In the genomic region with DNA sequence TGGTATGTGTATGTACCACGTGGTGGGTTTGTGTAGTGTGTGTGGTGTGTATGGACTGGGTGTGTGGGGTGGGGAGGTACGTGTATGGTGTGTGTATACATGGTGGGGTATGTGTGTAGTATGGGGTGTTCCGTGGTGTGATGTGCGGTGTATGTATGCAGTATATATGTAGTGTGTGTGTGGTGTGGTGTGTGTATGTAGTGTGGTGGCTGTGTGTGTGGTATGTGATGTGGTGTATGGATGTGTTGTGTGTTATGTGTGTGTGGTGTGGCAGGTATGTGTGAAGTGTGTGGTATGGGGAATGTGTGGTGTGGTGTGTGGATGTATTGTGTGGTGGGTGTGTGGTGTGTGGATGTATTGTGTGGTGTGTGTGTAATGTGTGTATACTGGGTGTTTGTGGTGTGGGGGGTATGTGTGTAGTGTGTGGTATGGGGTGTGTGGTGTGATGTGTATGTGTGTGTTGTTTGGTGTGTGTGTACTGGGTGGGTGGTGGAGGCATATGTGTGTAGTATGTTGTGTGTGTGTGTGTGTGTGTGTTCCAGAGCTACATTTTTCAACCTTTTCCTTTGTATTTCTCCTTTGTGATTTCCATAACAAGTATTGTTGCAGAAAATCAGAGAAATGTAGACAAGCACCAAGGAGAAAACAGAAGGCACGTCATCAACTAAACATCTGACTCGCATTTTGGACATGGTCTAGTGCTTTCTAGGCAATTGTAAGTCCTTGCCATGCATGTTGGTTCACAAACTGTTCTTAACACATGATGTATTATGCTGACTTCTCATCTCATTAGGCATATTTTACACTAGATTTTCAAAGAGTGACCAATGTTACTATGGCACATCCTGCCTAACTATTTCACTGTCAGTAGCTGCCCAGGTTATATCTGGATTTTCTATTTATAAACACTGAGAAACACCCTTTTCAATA, we compare ENCODE assay signal across 12 cellular contexts. TPM values are rescaled to one million over a fixed set of nuclear protein-coding genes. Genes with fewer than 3 reads are reported as not detected.
DNase-seq lines count a peak whose midpoint lies in the region; ATAC-seq and TF ChIP-seq lines count a peak whose summit lies in the region.
"Had no signal": no experiment of that assay in that cellular context is flagged by ENCODE, and none has a peak within 500 bp of the region (broad histone marks: within the 10 kb centered on the region; RNA-seq: fewer than 3 reads in every experiment).

No MANE protein-coding gene starts in this region.

- CTCF ChIA-PET in OCI-LY7 (lab: Charles Lee; ENCODE audit: unreplicated experiment) = interaction anchor here (0.8 to 1.4 kb wide), 2 partner anchors 14 to 63 kb away, joined by 3 read pairs; no protein-coding TSS in a partner anchor

- peak overlapping the region; percentile 64 for H3K4me2 ChIP-seq in OCI-LY7 (ENCODE audit: low read length)
- H3K4me2 ChIP-seq: KMS-11 had no signal

- peaks cover 3% of the 10 kb centered on the region for H3K36me3 ChIP-seq in CD4-positive, CD25-positive, alpha-beta regulatory T cell (ENCODE audit: control insufficient read depth, insufficient read depth, low read length)
- no peaks in the 10 kb centered on the region for H3K36me3 ChIP-seq in OCI-LY7 (ENCODE audit: insufficient read depth, low read length)
- H3K36me3 ChIP-seq: stomach had no signal

- H3K27me3 ChIP-seq in CD4-positive, CD25-positive, alpha-beta regulatory T cell (ENCODE audit: control insufficient read depth, insufficient read depth, low read length) = no peaks in the 10 kb centered on the region
- H3K27me3 ChIP-seq: stomach had no signal

- H3K4me1 ChIP-seq in CD4-positive, CD25-positive, alpha-beta regulatory T cell (ENCODE audit: control insufficient read depth, insufficient read depth, low read length, poor library complexity, severe bottlenecking) = peaks cover 84% of the 10 kb centered on the region
- peaks cover 62% of the 10 kb centered on the region for H3K4me1 ChIP-seq in OCI-LY7 (ENCODE audit: insufficient read depth, low read length, poor library complexity, severe bottlenecking)

- BruUV-seq in OCI-LY7 (replicated peaks; lab: Mats Ljungman, UMichigan) = no TSS peak

- H3K27ac Mint-ChIP-seq in CD4-positive, CD25-positive, alpha-beta regulatory T cell = peak overlapping the region; percentile 94 to 99 (median 96)
- peak overlapping the region; percentile 80 for H3K27ac Mint-ChIP-seq in glutamatergic neuron (ENCODE audit: unreplicated experiment)

- H3K4me3 Mint-ChIP-seq in CD4-positive, CD25-positive, alpha-beta regulatory T cell = peak overlapping the region; percentile 91 to 100 (median 98)
- peak overlapping the region; percentile 4 for H3K4me3 Mint-ChIP-seq in glutamatergic neuron (ENCODE audit: unreplicated experiment)
- H3K4me3 Mint-ChIP-seq: neural crest cell had no signal

- H3K79me2 ChIP-seq in OCI-LY7 (ENCODE audit: insufficient read depth, low read depth, low read length) = peaks cover 51% of the 10 kb centered on the region; the same call in 1 of the 2 replicates

- no peaks in the 10 kb centered on the region for H4K20me1 ChIP-seq in OCI-LY7 (ENCODE audit: insufficient read depth, low read length)

- peak overlapping the region; percentile 98 for H3K4me3 ChIP-seq in CD4-positive, CD25-positive, alpha-beta regulatory T cell (ENCODE audit: low read depth, low read length)
- H3K4me3 ChIP-seq in OCI-LY7 (ENCODE audit: low read depth, low read length, poor library complexity, severe bottlenecking) = peak overlapping the region; percentile 64

- TF ChIP-seq CTCF in OCI-LY7 (conservative IDR thresholded peaks at IDR 0.05; ENCODE audit: low read length) (no peak), glutamatergic neuron (IDR thresholded peaks at IDR 0.05; ENCODE audit: partially characterized antibody, unreplicated experiment) (no peak)

- H3K9me2 ChIP-seq in OCI-LY7 (ENCODE audit: insufficient read depth, low read length) = no peaks in the 10 kb centered on the region

- H3K4me1 Mint-ChIP-seq in CD4-positive, CD25-positive, alpha-beta regulatory T cell = peaks cover 51 to 92% (median 82%) of the 10 kb centered on the region in 4 donors
- peaks cover 45% of the 10 kb centered on the region for H3K4me1 Mint-ChIP-seq in glutamatergic neuron (ENCODE audit: low read depth, unreplicated experiment)

- no peaks in the 10 kb centered on the region for H3K9me3 ChIP-seq in CD4-positive, CD25-positive, alpha-beta regulatory T cell (ENCODE audit: control insufficient read depth in 2 of 2, low read length in 2 of 2)
- no peaks in the 10 kb centered on the region for H3K9me3 ChIP-seq in OCI-LY7 (ENCODE audit: low read length)

- POLR2A ChIA-PET in OCI-LY7 (lab: Charles Lee) = interaction anchor here (1.1 to 1.4 kb wide), 2 partner anchors 8 to 11 kb away, joined by 3 read pairs; no protein-coding TSS in a partner anchor

- no peaks in the 10 kb centered on the region for H3K27me3 Mint-ChIP-seq in CD4-positive, CD25-positive, alpha-beta regulatory T cell
- peaks cover 10% of the 10 kb centered on the region for H3K27me3 Mint-ChIP-seq in glutamatergic neuron (ENCODE audit: unreplicated experiment)

- no peak for ATAC-seq in CD4-positive, CD25-positive, alpha-beta regulatory T cell (ENCODE audit: low read depth in 2 of 2)
- peak; percentile 14 for ATAC-seq in GM19438 (IDR thresholded peaks at IDR 0.05; ENCODE audit: low read depth, unreplicated experiment)
- ATAC-seq in HG02588 (IDR thresholded peaks at IDR 0.05; ENCODE audit: unreplicated experiment) = no peak

- peaks cover 29% of the 10 kb centered on the region for H3K36me3 Mint-ChIP-seq in CD4-positive, CD25-positive, alpha-beta regulatory T cell
- no peaks in the 10 kb centered on the region for H3K36me3 Mint-ChIP-seq in glutamatergic neuron (ENCODE audit: unreplicated experiment)

- intact Hi-C loops in OCI-LY7 (cut with micrococcal nuclease; ENCODE audit: unreplicated experiment) = loop anchor here (1.0 to 5.0 kb wide), 3 partner anchors 44 to 64 kb away; no protein-coding TSS in a partner anchor

- DNase-seq in CD4-positive, CD25-positive, alpha-beta regulatory T cell = no peak
- peak; percentile 48 for DNase-seq in OCI-LY7 (ENCODE audit: low spot score)
- DNase-seq in glutamatergic neuron = no peak
- DNase-seq in Kasumi-1 (lab: John Stamatoyannopoulos, UW) = no peak
- DNase-seq in NCI-H774 (lab: John Stamatoyannopoulos, UW) = no peak
- no peak for DNase-seq in activated effector memory CD4-positive, alpha-beta T cell treated with Interleukin-2 at 50 U/mL for 16 hours

- peaks cover 0 to 1% (median 0%) of the 10 kb centered on the region in 7 donors for H3K9me3 Mint-ChIP-seq in CD4-positive, CD25-positive, alpha-beta regulatory T cell
- H3K9me3 Mint-ChIP-seq in glutamatergic neuron (ENCODE audit: unreplicated experiment) = peaks cover 5% of the 10 kb centered on the region
- H3K9me3 Mint-ChIP-seq: neural crest cell had no signal

- H3K27ac ChIP-seq in CD4-positive, CD25-positive, alpha-beta regulatory T cell (ENCODE audit: insufficient read depth, low read length, poor library complexity, severe bottlenecking) = peak overlapping the region; percentile 82
- peak overlapping the region; percentile 3 for H3K27ac ChIP-seq in OCI-LY7 (ENCODE audit: low read depth, low read length, poor library complexity, severe bottlenecking)
- H3K27ac ChIP-seq: KMS-11, stomach, VCaP had no signal

- H2AFZ ChIP-seq in OCI-LY7 (ENCODE audit: low read length) = peak overlapping the region; percentile 64; the same call in 1 of the 2 replicates

RNA-seq across cellular contexts. Expression of a gene that starts 13.2 kb away (rescaled TPM):
- 480 TPM for total RNA-seq in CD4-positive, CD25-positive, alpha-beta regulatory T cell
- 100 to 1,000 TPM in 1 of 4 donors, 10 to 100 TPM in 3; 67.5 to 108 (median 90.2) TPM for polyA plus RNA-seq in CD4-positive, CD25-positive, alpha-beta regulatory T cell
- total RNA-seq in OCI-LY7 (2014; rRNA removed; shearing (Covaris generic)) = 28.5 and 33.7 TPM in 2 replicates
- total RNA-seq in OCI-LY7 (2022) (52.8 and 60.5 TPM in 2 replicates), glutamatergic neuron (ENCODE audit: unreplicated experiment) (192 TPM)
